Comparison of ENCODE assay signal across 33 cellular contexts in the genomic region with DNA sequence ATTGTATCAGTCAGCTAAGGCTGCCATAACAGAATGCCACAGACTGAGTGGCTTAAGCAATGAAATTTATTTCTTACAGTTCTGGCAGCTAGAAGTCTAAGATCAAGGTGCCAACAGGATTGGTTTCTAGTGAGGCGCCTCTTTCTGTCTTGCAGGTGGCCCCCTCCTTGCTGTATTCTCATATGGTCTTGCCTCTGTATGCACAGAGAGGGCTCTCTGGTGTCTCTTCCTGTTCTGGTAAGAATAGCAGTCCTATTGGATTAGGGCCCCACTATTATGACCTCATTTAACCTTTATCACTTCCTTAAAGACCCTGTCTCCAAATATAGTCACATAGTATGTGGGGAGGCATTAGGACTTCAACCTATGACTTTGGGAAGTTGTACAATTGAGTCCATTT.
"Had no signal": no experiment of that assay in that cellular context is flagged by ENCODE, and none has a peak within 500 bp of the region (broad histone marks: within the 10 kb centered on the region; RNA-seq: fewer than 3 reads in every experiment).

No MANE protein-coding gene starts in this region.

- DNase-seq: activated CD4-positive, alpha-beta T cell treated with anti-CD3 and anti-CD28 coated beads for 1 hour; activated CD4-positive, alpha-beta T cell treated with anti-CD3 and anti-CD28 coated beads for 48 hours; activated CD4-positive, alpha-beta T cell treated with anti-CD3 and anti-CD28 coated beads, Interleukin-2, amount 50 U/mL, for 4 hours; activated CD4-positive, CD25-positive, alpha-beta regulatory T cell; activated CD8-positive, alpha-beta T cell treated with anti-CD3 and anti-CD28 coated beads for 36 hours; activated effector memory CD4-positive, alpha-beta T cell treated with anti-CD3 and anti-CD28 coated beads, Interleukin-2, amount 50 U/mL, for 16 hours; activated naive CD4-positive, alpha-beta T cell; activated naive CD4-positive, alpha-beta T cell treated with anti-CD3 and anti-CD28 coated beads, Interleukin-2, amount 50 U/mL, for 16 hours; activated naive CD8-positive, alpha-beta T cell treated with anti-CD3 and anti-CD28 coated beads for 36 hours; activated T-cell treated with anti-CD3 and anti-CD28 coated beads, Interleukin-2, amount 50 U/mL, for 1 hour; activated T-cell treated with anti-CD3 and anti-CD28 coated beads, Interleukin-2, amount 50 U/mL, for 72 hours; amniotic stem cell; aorta; brain microvascular endothelial cell; central memory CD4-positive, alpha-beta T cell; NCI-H1105; NCI-H1417 treated with DMSO at 0.1 percent for 48 hours; NCI-H187 treated with DMSO at 0.1 percent for 48 hours; NCI-H2081; NCI-H2171 treated with DMSO at 0.1 percent for 48 hours; NCI-H2227 treated with DMSO at 0.1 percent for 48 hours; NCI-H446; NCI-H510A treated with DMSO at 0.1 percent for 48 hours; NCI-H69; NCI-H82; Right ventricle myocardium superior; T-cell; T-helper 17 cell; T-helper 9 cell had no signal

- ATAC-seq: activated CD8-positive, alpha-beta T cell treated with anti-CD3 and anti-CD28 coated beads for 36 hours; activated T-cell treated with anti-CD3 and anti-CD28 coated beads, Interleukin-2, amount 50 U/mL, for 72 hours; activated T-helper 17 cell treated with anti-CD3 and anti-CD28 coated beads, Interleukin-2, amount 50 U/mL, for 72 hours; SK-N-SH treated with all-trans-retinoic acid at 6 μM for 48 hours; T-cell; T-helper 17 cell had no signal

- H3K27ac ChIP-seq: brain microvascular endothelial cell, KMS-11, VCaP had no signal

- H3K9ac ChIP-seq: KMS-11 had no signal

- H3K4me2 ChIP-seq: KMS-11 had no signal

- H3K36me3 ChIP-seq: brain microvascular endothelial cell had no signal

- H3K27me3 ChIP-seq: brain microvascular endothelial cell had no signal
